Comparison of ENCODE assay signal across 28 cellular contexts in the genomic region with DNA sequence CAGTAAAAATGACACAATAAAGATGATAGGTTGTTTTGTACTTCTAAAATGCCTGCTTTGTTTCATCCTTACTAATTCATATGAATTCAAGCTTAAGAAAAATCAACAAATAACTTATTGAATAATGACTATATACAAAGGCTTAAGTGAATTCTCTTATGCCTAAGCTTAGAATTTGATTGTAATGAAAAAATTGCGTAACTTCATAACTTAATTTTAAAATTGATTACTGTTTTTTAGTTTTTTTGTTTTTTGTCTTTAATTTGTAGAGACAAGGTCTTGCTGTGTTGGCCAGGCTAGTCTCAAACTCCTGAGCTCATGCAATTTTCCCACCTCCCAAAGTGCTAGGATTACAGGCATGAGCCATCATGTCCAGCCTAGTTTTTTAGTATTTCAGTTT.
DNase-seq lines count a peak whose midpoint lies in the region; ATAC-seq, FAIRE-seq and TF ChIP-seq lines count a peak whose summit lies in the region.
"Had no signal": no experiment of that assay in that cellular context is flagged by ENCODE, and none has a peak within 500 bp of the region (broad histone marks: within the 10 kb centered on the region; RNA-seq: fewer than 3 reads in every experiment).

No MANE protein-coding gene starts in this region.

- no peak overlapping the region for H3K4me2 ChIP-seq in H1 (ENCODE audit: insufficient read depth in 1 of 2, low read depth in 2 of 2, low read length in 2 of 2)
- H3K4me2 ChIP-seq: BLaER1 had no signal

- H3K9me3 ChIP-seq in breast epithelium (peaks cover 3 to 6% of the 10 kb centered on the region in 2 donors), H1 (ENCODE audit: insufficient read depth in 2 of 2, low read depth in 1 of 2, low read length in 1 of 2) (peaks cover 3 to 5% of the 10 kb centered on the region in 2 experiments; a peak in 2 of 4 replicates), right lobe of liver (no peaks in the 10 kb centered on the region)
- H3K9me3 ChIP-seq: BE2C had no signal

- no peak for DNase-seq in MCF 10A (ENCODE audit: unreplicated experiment)
- DNase-seq in breast epithelium (ENCODE audit: low spot score in 2 of 2): no peak
- DNase-seq in H1 (ENCODE audit: low read depth in 1 of 2, low spot score in 2 of 2): no peak
- no peak for DNase-seq in activated T-helper 1 cell treated with anti-CD3 and anti-CD28 coated beads, Interleukin-12 subunit alpha, Interleukin-12 subunit beta, Interleukin-2, Interleukin-4 antibody, amounts not matched to agents 30 ng/mL and 10 ng/mL and 1 ng/mL, durations not matched to agents 14 hours and 24 hours and 36 hours (ENCODE audit: low spot score)
- no peak for DNase-seq in right lobe of liver
- DNase-seq: ACHN; BE2C; C1 segment of cervical spinal cord; CD4-positive, alpha-beta memory T cell; CD4-positive, CD25-positive, alpha-beta regulatory T cell; CD8-positive, alpha-beta memory T cell; COR-L47; DMS 273 treated with DMSO at 0.1 percent for 48 hours; DMS153; DMS53; DMS79; DND-41; EL; GDM1 had no signal

- no peaks in the 10 kb centered on the region for H3K27me3 ChIP-seq in breast epithelium
- no peaks in the 10 kb centered on the region for H3K27me3 ChIP-seq in H1 (replicated peaks in 1 of 4; ENCODE audit: control insufficient read depth in 3 of 4, extremely low read depth in 1 of 4, insufficient read depth in 3 of 4, low read length in 3 of 4)
- no peaks in the 10 kb centered on the region for H3K27me3 ChIP-seq in right lobe of liver
- H3K27me3 ChIP-seq: BE2C, BLaER1 had no signal

- H3K4me3 ChIP-seq in breast epithelium: no peak overlapping the region
- H3K4me3 ChIP-seq in H1 (ENCODE audit: extremely low read depth in 1 of 4, insufficient read depth in 2 of 4, low read depth in 3 of 4, low read length in 4 of 4): no peak overlapping the region
- no peak overlapping the region for H3K4me3 ChIP-seq in right lobe of liver
- H3K4me3 ChIP-seq: BLaER1, GM12878 had no signal

- BruUV-seq in MCF 10A (replicated peaks; lab: Mats Ljungman, UMichigan): no TSS peak

- no peak overlapping the region for H3K23ac ChIP-seq in H1 (ENCODE audit: insufficient read length)

- H3K23me2 ChIP-seq in H1 (ENCODE audit: low read depth, low read length): no peaks in the 10 kb centered on the region

- H2AFZ ChIP-seq in H1 (ENCODE audit: low read length): no peak overlapping the region

- H2BK5ac ChIP-seq in H1 (ENCODE audit: low read depth, low read length): no peak overlapping the region

- H3K4me1 Mint-ChIP-seq in MCF 10A (ENCODE audit: insufficient read depth, unreplicated experiment): peaks cover 6% of the 10 kb centered on the region
- no peaks in the 10 kb centered on the region for H3K4me1 Mint-ChIP-seq in activated T-helper 1 cell treated with anti-CD3 and anti-CD28 coated beads, Interleukin-12 subunit alpha, Interleukin-12 subunit beta, Interleukin-2, Interleukin-4 antibody, amounts not matched to agents 30 ng/mL and 10 ng/mL and 1 ng/mL, durations not matched to agents 14 hours and 24 hours and 36 hours (ENCODE audit: low read depth)
- H3K4me1 Mint-ChIP-seq: CD14-positive monocyte; CD4-positive, alpha-beta memory T cell; CD4-positive, CD25-positive, alpha-beta regulatory T cell; CD8-positive, alpha-beta memory T cell had no signal

- no peak for ATAC-seq in GM21717 (IDR thresholded peaks at IDR 0.05; ENCODE audit: unreplicated experiment)
- no peak for ATAC-seq in right lobe of liver
- ATAC-seq: GM12878 had no signal

- H3K27me3 Mint-ChIP-seq in MCF 10A (ENCODE audit: insufficient read depth, unreplicated experiment): no peaks in the 10 kb centered on the region
- H3K27me3 Mint-ChIP-seq in activated T-helper 1 cell treated with anti-CD3 and anti-CD28 coated beads, Interleukin-12 subunit alpha, Interleukin-12 subunit beta, Interleukin-2, Interleukin-4 antibody, amounts not matched to agents 30 ng/mL and 10 ng/mL and 1 ng/mL, durations not matched to agents 14 hours and 24 hours and 36 hours (ENCODE audit: insufficient read depth): peaks cover 2% of the 10 kb centered on the region
- H3K27me3 Mint-ChIP-seq: CD4-positive, alpha-beta memory T cell had no signal

- H2BK12ac ChIP-seq in H1 (ENCODE audit: low read depth, low read length): no peak overlapping the region

- CTCF ChIA-PET in MCF 10A (lab: Yijun Ruan, JAX): interaction anchor here (0.8 kb wide), 1 partner anchor 30 kb away, joined by 4 read pairs; no protein-coding TSS in a partner anchor
- CTCF ChIA-PET in H1 (lab: Charles Lee; ENCODE audit: partially characterized antibody): no interaction called here

- no peaks in the 10 kb centered on the region for H3K36me3 Mint-ChIP-seq in MCF 10A (ENCODE audit: insufficient read depth, unreplicated experiment)
- no peaks in the 10 kb centered on the region for H3K36me3 Mint-ChIP-seq in activated T-helper 1 cell treated with anti-CD3 and anti-CD28 coated beads, Interleukin-12 subunit alpha, Interleukin-12 subunit beta, Interleukin-2, Interleukin-4 antibody, amounts not matched to agents 30 ng/mL and 10 ng/mL and 1 ng/mL, durations not matched to agents 14 hours and 24 hours and 36 hours (ENCODE audit: low read depth)
- H3K36me3 Mint-ChIP-seq: CD14-positive monocyte; CD4-positive, CD25-positive, alpha-beta regulatory T cell; CD8-positive, alpha-beta memory T cell had no signal

- H2BK15ac ChIP-seq in H1 (ENCODE audit: low read length): no peak overlapping the region

- no peak overlapping the region for H3K4me3 Mint-ChIP-seq in MCF 10A (ENCODE audit: unreplicated experiment)
- no peak overlapping the region for H3K4me3 Mint-ChIP-seq in activated T-helper 1 cell treated with anti-CD3 and anti-CD28 coated beads, Interleukin-12 subunit alpha, Interleukin-12 subunit beta, Interleukin-2, Interleukin-4 antibody, amounts not matched to agents 30 ng/mL and 10 ng/mL and 1 ng/mL, durations not matched to agents 14 hours and 24 hours and 36 hours
- H3K4me3 Mint-ChIP-seq: CD14-positive monocyte; CD4-positive, alpha-beta memory T cell; CD4-positive, CD25-positive, alpha-beta regulatory T cell; CD8-positive, alpha-beta memory T cell had no signal

- intact Hi-C loops in MCF 10A (cut with micrococcal nuclease): no loop called here
- intact Hi-C loops in breast epithelium (cut with DNase I; ENCODE audit: low total_unique reads): no loop called here
- intact Hi-C loops in activated T-helper 1 cell treated with anti-CD3 and anti-CD28 coated beads, Interleukin-12 subunit alpha, Interleukin-12 subunit beta, Interleukin-2, Interleukin-4 antibody, amounts not matched to agents 30 ng/mL and 10 ng/mL and 1 ng/mL, durations not matched to agents 14 hours and 24 hours and 36 hours (cut with micrococcal nuclease): no loop called here
- intact Hi-C loops in right lobe of liver (cut with DNase I): no loop called here

- H4K5ac ChIP-seq in H1 (ENCODE audit: insufficient read length, low read depth, low read length): no peak overlapping the region

- H3K27ac Mint-ChIP-seq in MCF 10A (ENCODE audit: low read depth, unreplicated experiment): peak overlapping the region; percentile 32
- no peak overlapping the region for H3K27ac Mint-ChIP-seq in activated T-helper 1 cell treated with anti-CD3 and anti-CD28 coated beads, Interleukin-12 subunit alpha, Interleukin-12 subunit beta, Interleukin-2, Interleukin-4 antibody, amounts not matched to agents 30 ng/mL and 10 ng/mL and 1 ng/mL, durations not matched to agents 14 hours and 24 hours and 36 hours
- H3K27ac Mint-ChIP-seq: CD14-positive monocyte; CD4-positive, alpha-beta memory T cell; CD4-positive, CD25-positive, alpha-beta regulatory T cell; CD8-positive, alpha-beta memory T cell had no signal

- H3K79me1 ChIP-seq in H1 (ENCODE audit: low read depth, low read length): no peaks in the 10 kb centered on the region

- no peak overlapping the region for H3K18ac ChIP-seq in H1 (ENCODE audit: extremely low read depth, low read length)

- no peak overlapping the region for H3K4ac ChIP-seq in H1 (replicated peaks; ENCODE audit: insufficient read length, low read depth, low read length)

- no peaks in the 10 kb centered on the region for H3K79me2 ChIP-seq in H1 (ENCODE audit: control insufficient read depth in 1 of 2, insufficient read depth in 2 of 2, low read length in 2 of 2)

- TF ChIP-seq EP300 in H1 (IDR thresholded peaks at IDR 0.05; ENCODE audit: borderline replicate concordance in 1 of 2, low read depth in 2 of 2, low read length in 2 of 2): no peak

- no peak for TF ChIP-seq CTCF in MCF 10A (IDR thresholded peaks at IDR 0.05; ENCODE audit: unreplicated experiment)
- no peak for TF ChIP-seq CTCF in breast epithelium (IDR thresholded peaks at IDR 0.05)
- no peak for TF ChIP-seq CTCF in H1 (IDR thresholded peaks at IDR 0.05; ENCODE audit: control extremely low read depth in 1 of 3, insufficient read depth in 1 of 3, low read depth in 1 of 3, low read length in 3 of 3)
- TF ChIP-seq CTCF in right lobe of liver (IDR thresholded peaks at IDR 0.05): no peak

- no peak overlapping the region for H3K14ac ChIP-seq in H1 (ENCODE audit: insufficient read length)

- H3K56ac ChIP-seq in H1 (replicated peaks; ENCODE audit: insufficient read length, low read depth, low read length): no peak overlapping the region

- no peaks in the 10 kb centered on the region for H4K20me1 ChIP-seq in H1 (replicated peaks in 1 of 2; ENCODE audit: control insufficient read depth in 1 of 2, insufficient read depth in 2 of 2, low read length in 2 of 2)
- H4K20me1 ChIP-seq: BLaER1 had no signal

- TF ChIP-seq RAD21 in H1 (IDR thresholded peaks at IDR 0.05 in 1 of 2, conservative IDR thresholded peaks at IDR 0.05 in 1 of 2; ENCODE audit: low read depth in 2 of 2, low read length in 2 of 2): no peak

- peak; percentile 79 for FAIRE-seq in TTC549 (lab: Jason Lieb, UNC)
- no peak for FAIRE-seq in H1 (lab: Jason Lieb, UNC)
- FAIRE-seq: GM12878, GM12892, GM18507, GM19239 had no signal

- no peak overlapping the region for H4K91ac ChIP-seq in H1 (replicated peaks; ENCODE audit: insufficient read length, low read length)

- no peak overlapping the region for H4K8ac ChIP-seq in H1 (ENCODE audit: extremely low read depth, insufficient read depth, low read length)

- no peak overlapping the region for H3K27ac ChIP-seq in breast epithelium
- no peak overlapping the region for H3K27ac ChIP-seq in H1 (ENCODE audit: low read depth, low read length)
- H3K27ac ChIP-seq in right lobe of liver: no peak overlapping the region
- H3K27ac ChIP-seq: 22Rv1, BLaER1 had no signal

- no peaks in the 10 kb centered on the region for H3K36me3 ChIP-seq in breast epithelium
- peaks cover 0 to 10% (median 3%) of the 10 kb centered on the region in 4 experiments; a peak in 3 of 8 replicates for H3K36me3 ChIP-seq in H1 (ENCODE audit: control insufficient read depth in 2 of 4, insufficient read depth in 4 of 4, low read length in 3 of 4)
- H3K36me3 ChIP-seq in right lobe of liver: no peaks in the 10 kb centered on the region
- H3K36me3 ChIP-seq: BE2C, BLaER1 had no signal

- H2BK120ac ChIP-seq in H1 (replicated peaks; ENCODE audit: low read depth, low read length): no peak overlapping the region

- H3K9me3 Mint-ChIP-seq in MCF 10A (ENCODE audit: unreplicated experiment): peaks cover 12% of the 10 kb centered on the region
- peaks cover 11% of the 10 kb centered on the region for H3K9me3 Mint-ChIP-seq in activated T-helper 1 cell treated with anti-CD3 and anti-CD28 coated beads, Interleukin-12 subunit alpha, Interleukin-12 subunit beta, Interleukin-2, Interleukin-4 antibody, amounts not matched to agents 30 ng/mL and 10 ng/mL and 1 ng/mL, durations not matched to agents 14 hours and 24 hours and 36 hours

- TF ChIP-seq POLR2A in breast epithelium (IDR thresholded peaks at IDR 0.05): no peak
- TF ChIP-seq POLR2A in H1 (IDR thresholded peaks at IDR 0.05; ENCODE audit: control extremely low read depth in 1 of 2, low read depth in 2 of 2, low read length in 2 of 2): no peak
- TF ChIP-seq POLR2A in right lobe of liver (IDR thresholded peaks at IDR 0.05): no peak

- POLR2A ChIA-PET in MCF 10A (lab: Yijun Ruan, JAX) (interaction anchor here (1.3 to 1.4 kb wide), 2 partner anchors 8 to 27 kb away, joined by 4 to 6 read pairs; no protein-coding TSS in a partner anchor), H1 (lab: Charles Lee; ENCODE audit: partially characterized antibody) (no interaction called here)

- no peak overlapping the region for H2AK5ac ChIP-seq in H1 (ENCODE audit: low read depth, low read length)

- H3K4me1 ChIP-seq in breast epithelium (no peaks in the 10 kb centered on the region), H1 (replicated peaks in 1 of 4; ENCODE audit: control insufficient read depth in 3 of 4, insufficient read depth in 4 of 4, low read length in 3 of 4) (0 out of 7 replicates have a peak, but pooled peaks cover 0 to 3% (median 0%) of the 10 kb centered on the region in 4 experiments), right lobe of liver (no peaks in the 10 kb centered on the region)
- H3K4me1 ChIP-seq: BE2C, BLaER1 had no signal

- no peak overlapping the region for H2BK20ac ChIP-seq in H1 (ENCODE audit: low read length)

- WGBS in H1 (ENCODE audit: extremely low coverage in 1 of 2, insufficient coverage in 1 of 2, insufficient read length in 1 of 2, insufficient replicate concordance in 2 of 2, low coverage in 1 of 2, low lambda C conversion rate in 2 of 2, missing lambda C conversion rate in 1 of 2), 2 experiments: 95% methylated on average over 1 of the region's 1 CpG; no CpG with 5 or more reads in 1 of the 2 experiments
- WGBS in right lobe of liver (ENCODE audit: insufficient coverage, low coverage, low lambda C conversion rate, missing lambda C conversion rate): 95% methylated on average over 1 of the region's 1 CpG

- no peak overlapping the region for H3K9ac ChIP-seq in H1 (replicated peaks in 1 of 4; ENCODE audit: extremely low read depth in 1 of 4, low read depth in 3 of 4, low read length in 3 of 4)
- H3K9ac ChIP-seq: BLaER1 had no signal
